32 cellular contexts compared by ENCODE assay signal in genomic region chr1:181354865-181355264, GRCh38.
"Had no signal": no experiment of that assay in that cellular context is flagged by ENCODE, and none has a peak within 500 bp of the region (broad histone marks: within the 10 kb centered on the region; RNA-seq: fewer than 3 reads in every experiment).

No MANE protein-coding gene starts in this region.

- DNase-seq: activated CD4-positive, alpha-beta memory T cell treated with anti-CD3 and anti-CD28 coated beads for 36 hours; activated CD4-positive, alpha-beta T cell treated with anti-CD3 and anti-CD28 coated beads for 4 hours; activated CD4-positive, alpha-beta T cell treated with anti-CD3 and anti-CD28 coated beads, Interleukin-2, amount 50 U/mL, for 1 hour; activated gamma-delta T cell treated with Interleukin-2 at 50 U/mL for 16 hours; activated naive CD4-positive, alpha-beta T cell treated with anti-CD3 and anti-CD28 coated beads for 36 hours; activated T-cell treated with anti-CD3 and anti-CD28 coated beads for 4 hours; activated T-cell treated with anti-CD3 and anti-CD28 coated beads, Interleukin-2, amount 50 U/mL, for 4 hours; adrenal gland; body of pancreas; caudate nucleus; cerebellar nuclear complex; NCI-H1092 treated with DMSO at 0.1 percent for 48 hours; NCI-H1417; NCI-H146; NCI-H187; NCI-H2029 treated with DMSO at 0.1 percent for 48 hours; NCI-H2107; NCI-H2171; NCI-H510A; NCI-H526; NCI-H748 treated with DMSO at 0.1 percent for 48 hours; NK-92 treated with Interleukin-12 subunit alpha and Interleukin-12 subunit beta, amount 100 ng/mL, for 24 hours; SHP77 treated with DMSO at 0.1 percent for 48 hours; SK-N-SH had no signal

- ATAC-seq: activated CD4-positive, CD25-positive, alpha-beta regulatory T cell treated with anti-CD3 and anti-CD28 coated beads, Interleukin-2, amount 50 U/mL, for 24 hours; activated naive CD4-positive, alpha-beta T cell treated with anti-CD3 and anti-CD28 coated beads, Interleukin-2, amount 50 U/mL, for 72 hours; activated T-cell treated with anti-CD3 and anti-CD28 coated beads, Interleukin-2, amount 50 U/mL, for 4 hours; body of pancreas; Panc1; WTC11 had no signal

- H3K9me3 ChIP-seq: adrenal gland, body of pancreas, breast epithelium, SJSA1, SK-N-SH had no signal

- H3K27me3 ChIP-seq: adrenal gland, body of pancreas, breast epithelium had no signal

- H3K36me3 ChIP-seq: adrenal gland, breast epithelium, SJSA1 had no signal

- FAIRE-seq: astrocyte had no signal

- H3K27ac ChIP-seq: adrenal gland, body of pancreas, breast epithelium, KMS-11, SJSA1 had no signal

- H3K4me1 ChIP-seq: adrenal gland, body of pancreas, breast epithelium, SJSA1 had no signal

- H3K4me3 ChIP-seq: adrenal gland, body of pancreas, breast epithelium, SJSA1 had no signal
